In the genomic region with DNA sequence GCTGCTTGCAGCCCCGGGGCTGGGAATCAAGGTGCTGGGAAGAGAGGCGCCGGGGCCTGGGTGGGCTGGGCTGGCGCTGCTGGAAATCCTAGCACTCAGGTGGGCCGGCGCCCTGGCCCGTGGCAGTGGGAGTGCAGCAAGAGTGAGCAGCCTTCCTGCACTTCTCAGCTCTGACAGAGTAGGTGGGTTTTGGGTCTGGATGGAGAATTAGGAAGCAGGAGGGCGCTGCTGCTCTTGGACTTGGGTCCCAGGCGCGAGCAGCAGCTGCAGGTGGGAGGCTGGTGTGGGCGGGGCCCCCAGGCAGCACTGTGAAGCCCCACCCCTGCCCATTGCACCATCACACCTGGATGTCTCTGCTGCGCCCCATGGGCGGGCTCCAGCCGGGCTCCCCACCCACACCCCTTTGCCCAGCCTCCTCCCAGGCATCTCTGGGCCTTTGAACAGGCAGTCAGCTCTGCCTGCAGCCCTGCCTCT, we compare ENCODE assay signal across 12 cellular contexts. TPM values are rescaled to one million over a fixed set of nuclear protein-coding genes. Genes with fewer than 3 reads are reported as not detected.
DNase-seq lines count a peak whose midpoint lies in the region; ATAC-seq and TF ChIP-seq lines count a peak whose summit lies in the region.
"Had no signal": no experiment of that assay in that cellular context is flagged by ENCODE, and none has a peak within 500 bp of the region (broad histone marks: within the 10 kb centered on the region; RNA-seq: fewer than 3 reads in every experiment).

No MANE protein-coding gene starts in this region.

- peak overlapping the region; percentile 91 for H3K27ac ChIP-seq in RWPE2 (ENCODE audit: poor library complexity, severe bottlenecking)
- H3K27ac ChIP-seq in suprapubic skin = peak overlapping the region; percentile 99

- peak; percentile 18 for TF ChIP-seq CTCF in RWPE2 (IDR thresholded peaks at IDR 0.05; ENCODE audit: poor library complexity, severe bottlenecking)
- TF ChIP-seq CTCF in suprapubic skin (IDR thresholded peaks at IDR 0.05) = no peak

- H3K36me3 ChIP-seq in RWPE2 (ENCODE audit: low read depth) (peaks cover 54% of the 10 kb centered on the region), suprapubic skin (peaks cover 22% of the 10 kb centered on the region)

- H3K4me1 ChIP-seq in RWPE2 (ENCODE audit: insufficient read depth, poor library complexity, severe bottlenecking) (peaks cover 41% of the 10 kb centered on the region), suprapubic skin (peaks cover 72% of the 10 kb centered on the region)

- no peaks in the 10 kb centered on the region for H3K27me3 ChIP-seq in RWPE2 (ENCODE audit: insufficient read depth, poor library complexity, severe bottlenecking)
- no peaks in the 10 kb centered on the region for H3K27me3 ChIP-seq in suprapubic skin

- 52% methylated on average over 5 of the region's 14 CpGs for WGBS in suprapubic skin

- H3K9me3 ChIP-seq in RWPE2 (ENCODE audit: severe bottlenecking) (no peaks in the 10 kb centered on the region), suprapubic skin (no peaks in the 10 kb centered on the region)

- ATAC-seq in RWPE2 (ENCODE audit: low read depth) (peak; percentile 74), HG03439 (IDR thresholded peaks at IDR 0.05; ENCODE audit: unreplicated experiment) (no peak)
- ATAC-seq: natural killer cell treated with Interleukin-12 subunit alpha and Interleukin-12 subunit beta and Interleukin-15 and Interleukin-18, amount 100 ng/mL, for 72 hours had no signal

- H3K4me3 ChIP-seq in RWPE2 (ENCODE audit: severe bottlenecking) (no peak overlapping the region), suprapubic skin (peak overlapping the region; percentile 97)

- no peak for TF ChIP-seq EP300 in suprapubic skin (IDR thresholded peaks at IDR 0.05)

- TF ChIP-seq POLR2A in suprapubic skin (IDR thresholded peaks at IDR 0.05) = no peak

- peak; percentile 29 for DNase-seq in DMS53 (lab: John Stamatoyannopoulos, UW)
- no peak for DNase-seq in DMS53 treated with DMSO at 0.1 percent for 48 hours (lab: John Stamatoyannopoulos, UW; ENCODE audit: unreplicated experiment)
- DNase-seq in RWPE2 (ENCODE audit: low spot score) = peak; percentile 95
- DNase-seq in islet precursor cell = peak; percentile 75
- DNase-seq in suprapubic skin (ENCODE audit: low spot score in 2 of 2) = no peak
- DNase-seq in SIG-M5 treated with dmso at 0.1 percent for 504 hours (lab: John Stamatoyannopoulos, UW; ENCODE audit: unreplicated experiment) = no peak
- DNase-seq in ecto neural progenitor cell (ENCODE audit: low spot score) = no peak
- DNase-seq: activated CD4-positive, CD25-positive, alpha-beta regulatory T cell treated with anti-CD3 and anti-CD28 coated beads, Interleukin-2, amount 50 U/mL, for 72 hours; activated naive CD8-positive, alpha-beta T cell treated with anti-CD3 and anti-CD28 coated beads for 36 hours; NCI-H524 treated with DMSO at 0.1 percent for 48 hours had no signal

RNA-seq across cellular contexts. Expression of gene BRI3, which starts 6.0 kb away (rescaled TPM):
- 10 to 100 TPM; 36.4 to 52.9 (median 45.2) TPM for total RNA-seq in suprapubic skin

RNA-seq across cellular contexts. Expression of gene TECPR1, which starts 35.5 kb away (rescaled TPM):
- 10 to 100 TPM; 15.3 to 20.9 (median 16.5) TPM for total RNA-seq in suprapubic skin

Comparison
In these comparisons a context has a peak if more than half of its experiments do, and no peak if none do; other contexts are left out.
1. DNase-seq: peak in DMS53 (single experiment), RWPE2 (single experiment) and islet precursor cell (single experiment); none in DMS53 treated with DMSO at 0.1 percent for 48 hours (single experiment), suprapubic skin (0 of 2), SIG-M5 treated with dmso at 0.1 percent for 504 hours (single experiment) and ecto neural progenitor cell (single experiment).